18 cellular contexts compared by ENCODE assay signal in genomic region chr5:38796739-38797108, GRCh38. TPM values are rescaled to one million over a fixed set of nuclear protein-coding genes. Genes with fewer than 3 reads are reported as not detected.
DNase-seq lines count a peak whose midpoint lies in the region; ATAC-seq and TF ChIP-seq lines count a peak whose summit lies in the region.
"Had no signal": no experiment of that assay in that cellular context is flagged by ENCODE, and none has a peak within 500 bp of the region (broad histone marks: within the 10 kb centered on the region; RNA-seq: fewer than 3 reads in every experiment).

No MANE protein-coding gene starts in this region.

- H3K4me1 Mint-ChIP-seq in stimulated activated naive CD8-positive, alpha-beta T cell treated with anti-CD3 and anti-CD28 coated beads, Interleukin-15, amount 100 ng/mL, for 72 hours, result no peaks in the 10 kb centered on the region
- H3K4me1 Mint-ChIP-seq: activated CD4-positive, alpha-beta T cell treated with anti-CD3 and anti-CD28 coated beads, Interleukin-2, amount 10 ng/mL, durations not matched to agents 24 days and 14 days had no signal

- peaks cover 2 to 16% (median 8%) of the 10 kb centered on the region in 3 donors for H3K4me1 ChIP-seq in esophagus squamous epithelium
- no peaks in the 10 kb centered on the region for H3K4me1 ChIP-seq in stomach
- H3K4me1 ChIP-seq: adrenal gland had no signal

- peaks cover 58% of the 10 kb centered on the region for H3K27me3 Mint-ChIP-seq in stimulated activated naive CD8-positive, alpha-beta T cell treated with anti-CD3 and anti-CD28 coated beads, Interleukin-15, amount 100 ng/mL, for 72 hours

- ATAC-seq in stimulated activated naive CD8-positive, alpha-beta T cell treated with anti-CD3 and anti-CD28 coated beads, Interleukin-15, Interleukin-2, amounts not matched to agents 100 U/mL and 50 U/mL, for 24 hours, result peak; percentile 34
- no peak for ATAC-seq in stimulated activated naive CD8-positive, alpha-beta T cell treated with anti-CD3 and anti-CD28 coated beads, Interleukin-15, amount 100 ng/mL, for 72 hours
- ATAC-seq: esophagus mucosa had no signal

- H3K27ac Mint-ChIP-seq in stimulated activated naive CD8-positive, alpha-beta T cell treated with anti-CD3 and anti-CD28 coated beads, Interleukin-15, amount 100 ng/mL, for 72 hours, result no peak overlapping the region
- H3K27ac Mint-ChIP-seq: activated CD4-positive, alpha-beta T cell treated with anti-CD3 and anti-CD28 coated beads, Interleukin-2, amount 10 ng/mL, durations not matched to agents 24 days and 14 days; stimulated activated naive CD8-positive, alpha-beta T cell treated with anti-CD3 and anti-CD28 coated beads, Interleukin-15, Interleukin-2, amounts not matched to agents 100 ng/mL and 50 ng/mL, for 24 hours had no signal

- H3K9me3 ChIP-seq in esophagus squamous epithelium, result no peaks in the 10 kb centered on the region
- H3K9me3 ChIP-seq in stomach, result no peaks in the 10 kb centered on the region
- H3K9me3 ChIP-seq: adrenal gland had no signal

- H3K4me3 Mint-ChIP-seq in stimulated activated naive CD8-positive, alpha-beta T cell treated with anti-CD3 and anti-CD28 coated beads, Interleukin-15, amount 100 ng/mL, for 72 hours, result no peak overlapping the region
- H3K4me3 Mint-ChIP-seq: activated CD4-positive, alpha-beta T cell treated with anti-CD3 and anti-CD28 coated beads, Interleukin-2, amount 10 ng/mL, durations not matched to agents 24 days and 14 days; stimulated activated naive CD8-positive, alpha-beta T cell treated with anti-CD3 and anti-CD28 coated beads, Interleukin-15, Interleukin-2, amounts not matched to agents 100 ng/mL and 50 ng/mL, for 24 hours had no signal

- no peak for DNase-seq in stimulated activated naive CD8-positive, alpha-beta T cell treated with anti-CD3 and anti-CD28 coated beads, Interleukin-15, Interleukin-2, amounts not matched to agents 100 U/mL and 50 U/mL, for 24 hours
- DNase-seq in stimulated activated naive CD8-positive, alpha-beta T cell treated with anti-CD3 and anti-CD28 coated beads, Interleukin-15, amount 100 ng/mL, for 72 hours, result no peak
- no peak for DNase-seq in esophagus squamous epithelium (lab: John Stamatoyannopoulos, UW)
- DNase-seq in stomach, result no peak
- DNase-seq in Ammon's horn (ENCODE audit: low spot score), result no peak
- no peak for DNase-seq in cortex of kidney (lab: John Stamatoyannopoulos, UW)
- DNase-seq in SHP77 treated with DMSO at 0.1 percent for 48 hours (lab: John Stamatoyannopoulos, UW), result no peak
- DNase-seq: activated CD4-positive, alpha-beta T cell treated with anti-CD3 and anti-CD28 coated beads, Interleukin-2, amount 10 ng/mL, durations not matched to agents 24 days and 14 days; activated CD8-positive, alpha-beta memory T cell treated with anti-CD3 and anti-CD28 coated beads, Interleukin-2, amount 50 U/mL, for 4 hours; activated effector memory CD4-positive, alpha-beta T cell treated with Interleukin-2 at 50 U/mL for 16 hours; central memory CD4-positive, alpha-beta T cell; NCI-H187; NCI-H446; SW 1271 had no signal

- H3K9me3 Mint-ChIP-seq in stimulated activated naive CD8-positive, alpha-beta T cell treated with anti-CD3 and anti-CD28 coated beads, Interleukin-15, amount 100 ng/mL, for 72 hours, result no peaks in the 10 kb centered on the region
- H3K9me3 Mint-ChIP-seq: activated CD4-positive, alpha-beta T cell treated with anti-CD3 and anti-CD28 coated beads, Interleukin-2, amount 10 ng/mL, durations not matched to agents 24 days and 14 days; stimulated activated naive CD8-positive, alpha-beta T cell treated with anti-CD3 and anti-CD28 coated beads, Interleukin-15, Interleukin-2, amounts not matched to agents 100 ng/mL and 50 ng/mL, for 24 hours had no signal

- H3K27ac ChIP-seq in esophagus squamous epithelium (peak overlapping the region in 3 of 4 donors; percentile 71 to 73 (median 71)), stomach (peak overlapping the region in 3 of 5 donors; percentile 43 to 65 (median 59))
- H3K27ac ChIP-seq: RWPE1 had no signal

- TF ChIP-seq CTCF in esophagus squamous epithelium (IDR thresholded peaks at IDR 0.05) (no peak), stomach (IDR thresholded peaks at IDR 0.05) (no peak)

- H3K4me3 ChIP-seq in esophagus squamous epithelium (no peak overlapping the region), stomach (no peak overlapping the region)
- H3K4me3 ChIP-seq: adrenal gland had no signal

- TF ChIP-seq EP300 in stomach (IDR thresholded peaks at IDR 0.05), result no peak

- H3K27me3 ChIP-seq in esophagus squamous epithelium (no peaks in the 10 kb centered on the region), stomach (no peaks in the 10 kb centered on the region)
- H3K27me3 ChIP-seq: adrenal gland had no signal

- intact Hi-C loops in esophagus squamous epithelium (cut with DNase I) (no loop called here), stomach (cut with DNase I; ENCODE audit: low total_unique reads) (no loop called here)

- TF ChIP-seq POLR2A in esophagus squamous epithelium (IDR thresholded peaks at IDR 0.05) (no peak), stomach (IDR thresholded peaks at IDR 0.05) (no peak)

- H3K36me3 ChIP-seq in esophagus squamous epithelium (no peaks in the 10 kb centered on the region), stomach (no peaks in the 10 kb centered on the region)
- H3K36me3 ChIP-seq: adrenal gland had no signal

RNA-seq across cellular contexts. Expression of gene OSMR, which starts 49.1 kb away (rescaled TPM):
- 10 to 100 TPM in 3 of 4 donors, 1 to 10 TPM in 1; 9.2 to 40.2 (median 26.8) TPM for total RNA-seq in esophagus squamous epithelium
- 10 to 100 TPM in 4 of 5 donors, 1 to 10 TPM in 1; 5.5 to 50.3 (median 17.9) TPM for total RNA-seq in stomach
- polyA plus RNA-seq in stomach, result 10 to 100 TPM in 1 of 3 donors, 1 to 10 TPM in 2; 2.7 to 11.6 (median 7.9) TPM
- total RNA-seq: activated CD4-positive, alpha-beta T cell treated with anti-CD3 and anti-CD28 coated beads, Interleukin-2, amount 10 ng/mL, durations not matched to agents 24 days and 14 days had no signal
